7 cellular contexts compared by ENCODE assay signal in the genomic region with DNA sequence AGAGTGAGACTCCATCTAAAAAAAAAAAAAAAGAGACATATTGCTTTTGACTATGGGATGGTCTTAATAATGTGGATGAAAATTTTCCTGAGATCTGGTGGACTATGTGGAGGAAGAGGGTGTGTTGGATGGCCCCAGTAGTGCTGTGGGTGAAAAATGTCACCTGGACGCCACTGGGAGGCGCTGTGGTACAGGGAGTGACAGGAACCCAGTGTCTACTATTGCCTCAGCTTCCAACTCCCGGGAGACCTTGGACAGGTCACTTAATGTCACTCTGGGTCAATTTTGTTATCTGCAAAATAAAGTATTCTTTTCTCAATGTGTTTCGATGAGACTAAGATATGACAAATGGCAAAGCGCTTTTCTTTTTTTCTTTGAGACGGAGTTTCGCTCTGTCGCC. TPM values are rescaled to one million over a fixed set of nuclear protein-coding genes. Genes with fewer than 3 reads are reported as not detected.
DNase-seq lines count a peak whose midpoint lies in the region; ATAC-seq and TF ChIP-seq lines count a peak whose summit lies in the region.

No MANE protein-coding gene starts in this region.

- H3K9me3 Mint-ChIP-seq in activated naive CD8-positive, alpha-beta T cell treated with anti-CD3 and anti-CD28 coated beads for 36 hours: no peaks in the 10 kb centered on the region

- peaks cover 18% of the 10 kb centered on the region for H3K27me3 Mint-ChIP-seq in activated naive CD8-positive, alpha-beta T cell treated with anti-CD3 and anti-CD28 coated beads for 36 hours

- H3K27me3 ChIP-seq in left ventricle myocardium inferior (ENCODE audit: low read depth): peaks cover 31% of the 10 kb centered on the region

- CTCF ChIA-PET in GM10248 (lab: Yijun Ruan, JAX): interaction anchor here (0.5 to 3.9 kb wide), 13 partner anchors 8 to 436 kb away, joined by 3 to 41 read pairs (median 4); no protein-coding TSS in a partner anchor

- no peaks in the 10 kb centered on the region for H3K4me1 Mint-ChIP-seq in activated naive CD8-positive, alpha-beta T cell treated with anti-CD3 and anti-CD28 coated beads for 36 hours

- no peaks in the 10 kb centered on the region for H3K36me3 Mint-ChIP-seq in activated naive CD8-positive, alpha-beta T cell treated with anti-CD3 and anti-CD28 coated beads for 36 hours

- DNase-seq in GM10248 (ENCODE audit: extremely low spot score) (peak; percentile 71), RKO (ENCODE audit: low spot score) (peak; percentile 74), left ventricle myocardium inferior (peak; percentile 36), renal cortical epithelial cell (ENCODE audit: low read depth) (peak; percentile 54)
- peak; percentile 64 for DNase-seq in activated naive CD8-positive, alpha-beta T cell treated with anti-CD3 and anti-CD28 coated beads for 36 hours

- no peak overlapping the region for H3K4me3 Mint-ChIP-seq in activated naive CD8-positive, alpha-beta T cell treated with anti-CD3 and anti-CD28 coated beads for 36 hours

- TF ChIP-seq CTCF in GM10248 (IDR thresholded peaks at IDR 0.05; ENCODE audit: control extremely low read depth, extremely low read depth, low read depth, missing control alignments) (peak; percentile 75), left ventricle myocardium inferior (IDR thresholded peaks at IDR 0.05; ENCODE audit: borderline replicate concordance) (peak; percentile 70)

- H3K4me1 ChIP-seq in left ventricle myocardium inferior: no peaks in the 10 kb centered on the region

- no peak overlapping the region for H3K4me3 ChIP-seq in left ventricle myocardium inferior

- H3K27ac ChIP-seq in left ventricle myocardium inferior (replicated peaks): no peak overlapping the region

- H3K9me3 ChIP-seq in left ventricle myocardium inferior (replicated peaks): no peaks in the 10 kb centered on the region

- ATAC-seq in HG03354 (IDR thresholded peaks at IDR 0.05; ENCODE audit: poor library complexity, severe bottlenecking, unreplicated experiment) (peak; percentile 80), HG03432 (IDR thresholded peaks at IDR 0.05; ENCODE audit: unreplicated experiment) (no peak)

- H3K36me3 ChIP-seq in left ventricle myocardium inferior: no peaks in the 10 kb centered on the region

- no peak overlapping the region for H3K27ac Mint-ChIP-seq in activated naive CD8-positive, alpha-beta T cell treated with anti-CD3 and anti-CD28 coated beads for 36 hours

- intact Hi-C loops in left ventricle myocardium inferior (cut with micrococcal nuclease): no loop called here

- POLR2A ChIA-PET in GM10248 (lab: Yijun Ruan, JAX): no interaction called here

RNA-seq across cellular contexts. Expression of gene DCP1A, which starts 27.7 kb away (rescaled TPM):
- total RNA-seq in activated naive CD8-positive, alpha-beta T cell treated with anti-CD3 and anti-CD28 coated beads for 36 hours: 10 to 100 TPM; 33.1 to 36.1 TPM
- 17.3 TPM for total RNA-seq in left ventricle myocardium inferior
- total RNA-seq in renal cortical epithelial cell: 13.0 and 17.3 TPM in 2 replicates
